8 cellular contexts compared by ENCODE assay signal in the genomic region with DNA sequence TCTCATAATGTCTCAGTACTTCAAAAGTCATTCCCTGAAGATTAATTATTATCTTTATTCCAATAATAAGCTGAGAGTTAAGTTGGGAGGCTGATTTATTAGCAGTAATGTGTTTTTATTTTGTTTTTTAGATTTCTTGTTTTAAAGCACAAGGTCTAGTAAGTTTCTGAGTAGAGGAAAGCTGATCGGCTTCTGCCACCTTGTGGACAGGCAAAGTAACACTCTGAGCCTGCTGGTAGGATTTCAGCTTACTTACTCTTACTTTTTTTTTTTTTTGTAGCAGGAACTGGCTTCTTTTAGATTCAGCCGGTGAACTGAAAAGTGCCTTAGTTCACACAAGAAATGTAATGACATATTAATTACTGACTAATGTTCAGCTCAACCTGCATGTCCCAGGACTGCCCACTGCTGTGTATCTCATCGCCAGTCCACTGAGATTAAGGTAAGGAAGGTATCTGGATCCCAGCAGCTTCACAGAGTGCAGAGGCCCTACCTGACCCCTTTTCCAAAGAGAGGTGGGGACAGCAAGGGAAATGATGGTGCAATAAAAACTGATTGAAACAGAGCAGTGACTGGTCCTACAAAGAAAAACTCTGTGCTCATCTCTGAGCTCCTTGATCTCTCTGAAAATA.
A peak's percentile ranks its signal among the peaks of the same experiment; 100 is the strongest.
DNase-seq lines count a peak whose midpoint lies in the region; ATAC-seq and TF ChIP-seq lines count a peak whose summit lies in the region.

No MANE protein-coding gene starts in this region.

- no peaks in the 10 kb centered on the region for H3K27me3 ChIP-seq in OCI-LY3 (ENCODE audit: low read depth, low read length)
- H3K27me3 ChIP-seq in smooth muscle cell (ENCODE audit: low read depth): no peaks in the 10 kb centered on the region

- no peak for ATAC-seq in GM18873 (IDR thresholded peaks at IDR 0.05; ENCODE audit: low FRiP score, unreplicated experiment)

- in situ Hi-C loops in astrocyte of the spinal cord (cut with HindIII; ENCODE audit: low sequenced_read_pairs): no loop called here

- H3K36me3 ChIP-seq in OCI-LY3 (replicated peaks; ENCODE audit: low read depth, low read length) (no peaks in the 10 kb centered on the region), smooth muscle cell (ENCODE audit: low read depth) (no peaks in the 10 kb centered on the region)

- H3K4me2 ChIP-seq in OCI-LY3 (ENCODE audit: low read length) (peak overlapping the region; percentile 13; the same call in 1 of the 2 replicates), smooth muscle cell (no peak overlapping the region)

- no peak overlapping the region for H3K4me3 ChIP-seq in OCI-LY3 (ENCODE audit: low read length)
- H3K4me3 ChIP-seq in astrocyte of the spinal cord (ENCODE audit: low read depth, low read length): no peak overlapping the region
- H3K4me3 ChIP-seq in smooth muscle cell: no peak overlapping the region

- WGBS in smooth muscle cell (ENCODE audit: low lambda C conversion rate): 47% methylated on average over 3 of the region's 3 CpGs

- H3K9me3 ChIP-seq in OCI-LY3 (ENCODE audit: insufficient read depth, low read length) (no peaks in the 10 kb centered on the region), smooth muscle cell (replicated peaks; ENCODE audit: low read depth) (no peaks in the 10 kb centered on the region)

- H3K9ac ChIP-seq in OCI-LY3 (ENCODE audit: low read length) (no peak overlapping the region), smooth muscle cell (ENCODE audit: low read depth) (no peak overlapping the region)

- H3F3A ChIP-seq in smooth muscle cell (ENCODE audit: low read depth): no peaks in the 10 kb centered on the region

- H3K4me1 ChIP-seq in OCI-LY3 (ENCODE audit: low read length): no peaks in the 10 kb centered on the region
- no peaks in the 10 kb centered on the region for H3K4me1 ChIP-seq in smooth muscle cell (ENCODE audit: low read depth)

- peak; percentile 88 for TF ChIP-seq CTCF in OCI-LY3 (IDR thresholded peaks at IDR 0.05; ENCODE audit: low read depth, low read length)
- TF ChIP-seq CTCF in astrocyte of the spinal cord (IDR thresholded peaks at IDR 0.05; ENCODE audit: low read depth, low read length): peak; percentile 85
- TF ChIP-seq CTCF in smooth muscle cell (IDR thresholded peaks at IDR 0.05; ENCODE audit: borderline replicate concordance, insufficient read depth, poor library complexity, severe bottlenecking): peak; percentile 90

- H2AFZ ChIP-seq in OCI-LY3 (ENCODE audit: low read depth, low read length) (no peak overlapping the region; the same call in 1 of the 2 replicates), smooth muscle cell (ENCODE audit: low read depth) (no peak overlapping the region)

- DNase-seq in COLO668 (lab: John Stamatoyannopoulos, UW; ENCODE audit: unreplicated experiment) (peak; percentile 25), GM19238 (ENCODE audit: insufficient read length, low spot score) (peak; percentile 3), HK-2 (ENCODE audit: unreplicated experiment) (peak; percentile 45), astrocyte of the spinal cord (ENCODE audit: low read depth, low spot score) (peak; percentile 85), iPS DF 19.7 (ENCODE audit: low read depth, low spot score) (peak; percentile 25), smooth muscle cell (lab: John Stamatoyannopoulos, UW; ENCODE audit: unreplicated experiment) (no peak)

- no peaks in the 10 kb centered on the region for H3K79me2 ChIP-seq in OCI-LY3 (ENCODE audit: low read length)
- no peaks in the 10 kb centered on the region for H3K79me2 ChIP-seq in smooth muscle cell (ENCODE audit: low read depth)

- H3K27ac ChIP-seq in OCI-LY3 (ENCODE audit: low read length) (no peak overlapping the region), smooth muscle cell (ENCODE audit: low read depth) (no peak overlapping the region)

- no peaks in the 10 kb centered on the region for H4K20me1 ChIP-seq in OCI-LY3 (ENCODE audit: insufficient read depth, low read length)
- no peaks in the 10 kb centered on the region for H4K20me1 ChIP-seq in smooth muscle cell (ENCODE audit: low read depth)
